In the genomic region with DNA sequence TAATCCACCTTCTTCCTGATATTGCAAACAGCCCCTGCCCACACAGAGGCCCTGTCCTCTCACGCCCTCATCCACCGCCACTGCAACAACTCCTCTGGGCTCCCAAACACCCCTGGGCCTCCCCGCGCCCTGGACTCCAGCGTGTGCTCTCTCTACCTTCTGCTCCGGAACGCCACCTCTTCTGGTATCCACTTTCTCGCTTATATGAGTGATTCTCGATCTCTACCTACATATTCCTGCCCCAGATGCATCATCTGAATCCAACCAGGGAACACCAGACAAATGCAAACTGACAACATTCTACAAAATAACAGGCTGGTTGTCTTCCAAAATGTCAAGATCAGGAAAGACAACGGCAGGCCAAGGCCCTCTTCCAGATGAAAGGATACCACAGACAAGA, we compare ENCODE assay signal across 29 cellular contexts. TPM values are rescaled to one million over a fixed set of nuclear protein-coding genes. Genes with fewer than 3 reads are reported as not detected.
"Had no signal": no experiment of that assay in that cellular context is flagged by ENCODE, and none has a peak within 500 bp of the region (broad histone marks: within the 10 kb centered on the region; RNA-seq: fewer than 3 reads in every experiment).

No MANE protein-coding gene starts in this region.

- H3K4me3 ChIP-seq: adrenal gland, ascending aorta, coronary artery, dorsolateral prefrontal cortex, esophagus muscularis mucosa, gastrocnemius medialis had no signal

- H3K9me3 ChIP-seq: adrenal gland, ascending aorta, esophagus muscularis mucosa, gastrocnemius medialis had no signal

- H3K27ac Mint-ChIP-seq: activated CD4-positive, alpha-beta T cell treated with anti-CD3 and anti-CD28 coated beads for 36 hours; activated CD4-positive, alpha-beta T cell treated with anti-CD3 and anti-CD28 coated beads, Interleukin-2, amount 10 ng/mL, durations not matched to agents 24 days and 14 days; activated CD8-positive, alpha-beta T cell treated with anti-CD3 and anti-CD28 coated beads for 36 hours; activated naive CD4-positive, alpha-beta T cell treated with anti-CD3 and anti-CD28 coated beads for 36 hours; activated naive CD4-positive, alpha-beta T cell treated with anti-CD3 and anti-CD28 coated beads, Interleukin-2, amount 50 U/mL, for 24 hours; activated naive CD8-positive, alpha-beta T cell treated with anti-CD3 and anti-CD28 coated beads for 36 hours; activated naive CD8-positive, alpha-beta T cell treated with anti-CD3 and anti-CD28 coated beads, Interleukin-2, amount 50 U/mL, for 24 hours; activated T-helper 17 cell treated with anti-CD3 and anti-CD28 coated beads, Interleukin-2, amount 50 U/mL, for 72 hours; dendritic cell treated with granulocyte-macrophage colony-stimulating factor and Interleukin-4, amounts not matched to agents 40 ng/mL and 50 ng/mL, for 4 days; endodermal cell had no signal

- DNase-seq: activated CD4-positive, alpha-beta T cell treated with anti-CD3 and anti-CD28 coated beads for 36 hours; activated CD4-positive, alpha-beta T cell treated with anti-CD3 and anti-CD28 coated beads, Interleukin-2, amount 10 ng/mL, durations not matched to agents 24 days and 14 days; activated CD4-positive, alpha-beta T cell treated with anti-CD3 and anti-CD28 coated beads, Interleukin-2, amount 50 U/mL, for 4 hours; activated CD4-positive, CD25-positive, alpha-beta regulatory T cell; activated CD4-positive, CD25-positive, alpha-beta regulatory T cell treated with anti-CD3 and anti-CD28 coated beads, Interleukin-2, amount 50 U/mL, for 72 hours; activated CD8-positive, alpha-beta memory T cell treated with anti-CD3 and anti-CD28 coated beads for 24 hours; activated CD8-positive, alpha-beta T cell treated with anti-CD3 and anti-CD28 coated beads for 36 hours; activated effector memory CD4-positive, alpha-beta T cell treated with Interleukin-2 at 50 U/mL for 16 hours; activated naive CD4-positive, alpha-beta T cell treated with anti-CD3 and anti-CD28 coated beads for 36 hours; activated naive CD8-positive, alpha-beta T cell treated with anti-CD3 and anti-CD28 coated beads for 36 hours; activated naive CD8-positive, alpha-beta T cell treated with anti-CD3 and anti-CD28 coated beads, Interleukin-2, amount 50 U/mL, for 24 hours; activated T-cell treated with anti-CD3 and anti-CD28 coated beads, Interleukin-2, amount 50 U/mL, for 4 hours; adrenal gland; brain microvascular endothelial cell; dorsolateral prefrontal cortex; effector memory CD4-positive, alpha-beta T cell; endodermal cell; erythroblast; foreskin keratinocyte; gastrocnemius medialis; T-helper 2 cell had no signal

- H3K4me1 Mint-ChIP-seq: activated naive CD8-positive, alpha-beta T cell treated with anti-CD3 and anti-CD28 coated beads for 36 hours; activated naive CD8-positive, alpha-beta T cell treated with anti-CD3 and anti-CD28 coated beads, Interleukin-2, amount 50 U/mL, for 24 hours had no signal

- H3K9me3 Mint-ChIP-seq: activated CD4-positive, alpha-beta T cell treated with anti-CD3 and anti-CD28 coated beads, Interleukin-2, amount 10 ng/mL, durations not matched to agents 24 days and 14 days; activated CD8-positive, alpha-beta T cell treated with anti-CD3 and anti-CD28 coated beads for 36 hours; activated naive CD4-positive, alpha-beta T cell treated with anti-CD3 and anti-CD28 coated beads for 36 hours; activated naive CD4-positive, alpha-beta T cell treated with anti-CD3 and anti-CD28 coated beads, Interleukin-2, amount 50 U/mL, for 24 hours; activated naive CD8-positive, alpha-beta T cell treated with anti-CD3 and anti-CD28 coated beads for 36 hours; activated naive CD8-positive, alpha-beta T cell treated with anti-CD3 and anti-CD28 coated beads, Interleukin-2, amount 50 U/mL, for 24 hours; activated T-cell treated with anti-CD3 and anti-CD28 coated beads, Interleukin-2, amount 50 U/mL, for 4 hours; activated T-helper 17 cell treated with anti-CD3 and anti-CD28 coated beads, Interleukin-2, amount 50 U/mL, for 72 hours; central memory CD8-positive, alpha-beta T cell; dendritic cell treated with granulocyte-macrophage colony-stimulating factor and Interleukin-4, amounts not matched to agents 40 ng/mL and 50 ng/mL, for 4 days; endodermal cell had no signal

- H3K27me3 Mint-ChIP-seq: activated CD4-positive, alpha-beta T cell treated with anti-CD3 and anti-CD28 coated beads for 36 hours; activated CD4-positive, alpha-beta T cell treated with anti-CD3 and anti-CD28 coated beads, Interleukin-2, amount 10 ng/mL, durations not matched to agents 24 days and 14 days; activated CD8-positive, alpha-beta T cell treated with anti-CD3 and anti-CD28 coated beads for 36 hours; activated naive CD4-positive, alpha-beta T cell treated with anti-CD3 and anti-CD28 coated beads, Interleukin-2, amount 50 U/mL, for 24 hours; activated naive CD8-positive, alpha-beta T cell treated with anti-CD3 and anti-CD28 coated beads for 36 hours; activated naive CD8-positive, alpha-beta T cell treated with anti-CD3 and anti-CD28 coated beads, Interleukin-2, amount 50 U/mL, for 24 hours; activated T-helper 17 cell treated with anti-CD3 and anti-CD28 coated beads, Interleukin-2, amount 50 U/mL, for 72 hours; central memory CD8-positive, alpha-beta T cell; dendritic cell treated with granulocyte-macrophage colony-stimulating factor and Interleukin-4, amounts not matched to agents 40 ng/mL and 50 ng/mL, for 4 days had no signal

- H3K27ac ChIP-seq: adrenal gland, ascending aorta, brain microvascular endothelial cell, coronary artery, dorsolateral prefrontal cortex, esophagus muscularis mucosa, foreskin keratinocyte, gastrocnemius medialis had no signal

- ATAC-seq: activated CD4-positive, alpha-beta T cell treated with anti-CD3 and anti-CD28 coated beads for 36 hours; activated CD8-positive, alpha-beta T cell treated with anti-CD3 and anti-CD28 coated beads for 36 hours; activated naive CD8-positive, alpha-beta T cell treated with anti-CD3 and anti-CD28 coated beads, Interleukin-2, amount 50 U/mL, for 24 hours; activated T-cell treated with anti-CD3 and anti-CD28 coated beads, Interleukin-2, amount 50 U/mL, for 4 hours; activated T-helper 17 cell treated with anti-CD3 and anti-CD28 coated beads, Interleukin-2, amount 50 U/mL, for 72 hours; foreskin keratinocyte; gastrocnemius medialis had no signal

- H3K36me3 ChIP-seq: gastrocnemius medialis had no signal

- H3K4me3 Mint-ChIP-seq: activated CD4-positive, alpha-beta T cell treated with anti-CD3 and anti-CD28 coated beads for 36 hours; activated CD4-positive, alpha-beta T cell treated with anti-CD3 and anti-CD28 coated beads, Interleukin-2, amount 10 ng/mL, durations not matched to agents 24 days and 14 days; activated CD8-positive, alpha-beta T cell treated with anti-CD3 and anti-CD28 coated beads for 36 hours; activated naive CD4-positive, alpha-beta T cell treated with anti-CD3 and anti-CD28 coated beads for 36 hours; activated naive CD4-positive, alpha-beta T cell treated with anti-CD3 and anti-CD28 coated beads, Interleukin-2, amount 50 U/mL, for 24 hours; activated naive CD8-positive, alpha-beta T cell treated with anti-CD3 and anti-CD28 coated beads for 36 hours; activated naive CD8-positive, alpha-beta T cell treated with anti-CD3 and anti-CD28 coated beads, Interleukin-2, amount 50 U/mL, for 24 hours; activated T-cell treated with anti-CD3 and anti-CD28 coated beads, Interleukin-2, amount 50 U/mL, for 4 hours; activated T-helper 17 cell treated with anti-CD3 and anti-CD28 coated beads, Interleukin-2, amount 50 U/mL, for 72 hours; central memory CD8-positive, alpha-beta T cell; dendritic cell treated with granulocyte-macrophage colony-stimulating factor and Interleukin-4, amounts not matched to agents 40 ng/mL and 50 ng/mL, for 4 days; endodermal cell had no signal

- H3K27me3 ChIP-seq: adrenal gland, ascending aorta, brain microvascular endothelial cell, dorsolateral prefrontal cortex, esophagus muscularis mucosa, foreskin keratinocyte, gastrocnemius medialis had no signal

- H3K4me1 ChIP-seq: adrenal gland, ascending aorta, foreskin keratinocyte had no signal

RNA-seq across cellular contexts. Expression of a gene that starts 42.4 kb away (rescaled TPM):
- total RNA-seq: ascending aorta, bronchial epithelial cell, endodermal cell, foreskin keratinocyte had no signal
- polyA plus RNA-seq: foreskin keratinocyte had no signal
